Comparison of ENCODE assay signal across 18 cellular contexts in genomic region chr4:2365913-2366210, GRCh38. TPM values are rescaled to one million over a fixed set of nuclear protein-coding genes. Genes with fewer than 3 reads are reported as not detected.
"Had no signal": no experiment of that assay in that cellular context is flagged by ENCODE, and none has a peak within 500 bp of the region (broad histone marks: within the 10 kb centered on the region; RNA-seq: fewer than 3 reads in every experiment).

No MANE protein-coding gene starts in this region.

- H3K9me3 ChIP-seq: neutrophil, testis had no signal

- H3K27ac ChIP-seq: left ventricle myocardium inferior, neutrophil had no signal

- H3K27ac Mint-ChIP-seq: progenitor cell of endocrine pancreas; stimulated activated naive B cell treated with anti-CD40 and anti-IgM and Interleukin-4, amounts not matched to agents 10 μg/mL and 1 μg/mL and 100 μg/mL, for 72 hours; T-helper 1 cell treated with Interleukin-12 subunit alpha and Interleukin-12 subunit beta and Interleukin-4 antibody, amounts not matched to agents 30 μg/mL and 1 μg/mL, for 36 hours had no signal

- H3K4me1 Mint-ChIP-seq: stimulated activated naive B cell treated with anti-CD40 and anti-IgM and Interleukin-4, amounts not matched to agents 10 μg/mL and 1 μg/mL and 100 μg/mL, for 72 hours had no signal

- H3K36me3 ChIP-seq: neutrophil had no signal

- H3K27me3 ChIP-seq: testis had no signal

- DNase-seq: activated CD4-positive, alpha-beta T cell treated with anti-CD3 and anti-CD28 coated beads, Interleukin-2, amount 10 ng/mL, durations not matched to agents 7 days and 5 days; activated CD4-positive, CD25-positive, alpha-beta regulatory T cell; activated gamma-delta T cell treated with Interleukin-2 at 50 U/mL for 16 hours; activated T-cell treated with anti-CD3 and anti-CD28 coated beads, Interleukin-2, amount 50 U/mL, for 24 hours; left ventricle myocardium inferior; right cardiac atrium; SHP77 treated with DMSO at 0.1 percent for 48 hours; spleen; stimulated activated CD4-positive, alpha-beta T cell treated with anti-CD3 and anti-CD28 coated beads, Interleukin-1b, Interleukin-23, amount 100 ng/mL, for 48 hours; stimulated activated naive B cell treated with anti-CD40 and anti-IgM and Interleukin-4, amounts not matched to agents 10 μg/mL and 1 μg/mL and 100 μg/mL, for 72 hours had no signal

- H3K27me3 Mint-ChIP-seq: activated CD4-positive, alpha-beta T cell treated with anti-CD3 and anti-CD28 coated beads, Interleukin-2, amount 10 ng/mL, durations not matched to agents 7 days and 5 days; activated T-cell treated with anti-CD3 and anti-CD28 coated beads, Interleukin-2, amount 50 U/mL, for 24 hours; progenitor cell of endocrine pancreas had no signal

RNA-seq across cellular contexts. Expression of gene CFAP99, which starts 52.9 kb away (rescaled TPM):
- total RNA-seq: activated CD4-positive, alpha-beta T cell treated with anti-CD3 and anti-CD28 coated beads, Interleukin-2, amount 10 ng/mL, durations not matched to agents 7 days and 5 days; activated CD8-positive, alpha-beta memory T cell treated with anti-CD3 and anti-CD28 coated beads for 36 hours; cardiac septum; left ventricle myocardium inferior; mesenteric fat pad; progenitor cell of endocrine pancreas; right cardiac atrium; ureter had no signal
- polyA plus RNA-seq: right cardiac atrium had no signal
